17 cellular contexts compared by ENCODE assay signal in the genomic region with DNA sequence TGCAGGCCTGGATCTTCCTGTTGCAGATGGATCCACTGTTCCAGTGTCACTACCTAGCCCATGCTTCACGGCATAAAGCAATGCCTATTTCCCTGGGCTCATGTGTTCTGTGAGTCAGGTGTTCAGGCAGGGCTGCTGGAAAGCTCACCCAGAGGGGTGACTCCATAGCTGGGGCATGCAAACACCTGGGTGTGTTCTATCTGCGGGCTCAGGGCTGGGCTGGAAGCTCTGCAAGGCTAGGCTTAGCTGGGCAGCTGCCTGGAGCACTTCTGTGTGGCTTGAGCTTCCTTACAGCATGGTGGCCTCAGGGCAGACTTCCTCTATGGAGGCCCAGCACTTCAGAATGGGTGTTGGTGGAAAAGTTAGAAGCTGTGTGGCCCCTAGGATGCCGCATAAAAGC.
A peak's percentile ranks its signal among the peaks of the same experiment; 100 is the strongest.
DNase-seq lines count a peak whose midpoint lies in the region; ATAC-seq and TF ChIP-seq lines count a peak whose summit lies in the region.
"Had no signal": no experiment of that assay in that cellular context is flagged by ENCODE, and none has a peak within 500 bp of the region (broad histone marks: within the 10 kb centered on the region; RNA-seq: fewer than 3 reads in every experiment).

No MANE protein-coding gene starts in this region.

- no peak overlapping the region for H3K9ac ChIP-seq in neuronal stem cell (ENCODE audit: low read depth, low read length, poor library complexity)

- peak overlapping the region; percentile 38 for H2AK5ac ChIP-seq in neuronal stem cell (ENCODE audit: low read depth, low read length)

- BruUV-seq in OCI-LY7 (replicated peaks; lab: Mats Ljungman, UMichigan) = no TSS peak

- H3K4me3 ChIP-seq in OCI-LY7 (ENCODE audit: low read depth, low read length, poor library complexity, severe bottlenecking) = no peak overlapping the region
- no peak overlapping the region for H3K4me3 ChIP-seq in neuronal stem cell (ENCODE audit: low read length in 2 of 2)
- H3K4me3 ChIP-seq: cardiac muscle cell, ovary had no signal

- POLR2A ChIA-PET in OCI-LY7 (lab: Charles Lee) = interaction anchor here (0.6 to 2.4 kb wide), 3 partner anchors 20 to 1057 kb away, joined by 3 to 6 read pairs (median 3); no protein-coding TSS in a partner anchor

- H3K18ac ChIP-seq in neuronal stem cell (ENCODE audit: low read length) = no peak overlapping the region

- H3K4me1 ChIP-seq in OCI-LY7 (ENCODE audit: insufficient read depth, low read length, poor library complexity, severe bottlenecking) (peaks cover 74% of the 10 kb centered on the region), neuronal stem cell (ENCODE audit: control insufficient read depth in 2 of 2, insufficient read depth in 1 of 2, low read depth in 1 of 2, low read length in 2 of 2) (peaks cover 12 to 14% of the 10 kb centered on the region in 2 donors)

- no peak overlapping the region for H2BK120ac ChIP-seq in neuronal stem cell (ENCODE audit: low read depth, low read length)

- intact Hi-C loops in OCI-LY7 (cut with micrococcal nuclease; ENCODE audit: unreplicated experiment) = loop anchor here (5.0 to 10.0 kb wide), 3 partner anchors 142 to 1060 kb away; a partner anchor contains a TSS

- no peaks in the 10 kb centered on the region for H3K27me3 Mint-ChIP-seq in activated T-cell treated with anti-CD3 and anti-CD28 coated beads, Interleukin-2, amount 50 U/mL, for 4 hours (ENCODE audit: low read depth)
- H3K27me3 Mint-ChIP-seq in effector memory CD8-positive, alpha-beta T cell = peaks cover 0 to 7% of the 10 kb centered on the region in 2 donors

- H3K4me2 ChIP-seq in OCI-LY7 (ENCODE audit: low read length) (no peak overlapping the region), neuronal stem cell (ENCODE audit: insufficient read depth, low read length, poor library complexity, severe bottlenecking) (no peak overlapping the region)

- H4K20me1 ChIP-seq in OCI-LY7 (ENCODE audit: insufficient read depth, low read length) = no peaks in the 10 kb centered on the region

- H3K36me3 ChIP-seq in OCI-LY7 (ENCODE audit: insufficient read depth, low read length) (no peaks in the 10 kb centered on the region), neuronal stem cell (replicated peaks in 1 of 2; ENCODE audit: control insufficient read depth in 2 of 2, insufficient read depth in 2 of 2, low read length in 2 of 2) (no peaks in the 10 kb centered on the region)
- H3K36me3 ChIP-seq: cardiac muscle cell, ovary had no signal

- H4K91ac ChIP-seq in neuronal stem cell (ENCODE audit: low read depth, low read length, poor library complexity) = no peak overlapping the region

- ATAC-seq in activated T-cell treated with anti-CD3 and anti-CD28 coated beads, Interleukin-2, amount 50 U/mL, for 4 hours = no peak
- no peak for ATAC-seq in effector memory CD8-positive, alpha-beta T cell (replicated peaks)
- ATAC-seq in GM19397 (IDR thresholded peaks at IDR 0.05; ENCODE audit: unreplicated experiment) = no peak
- ATAC-seq: left colon had no signal

- H3K14ac ChIP-seq in neuronal stem cell (ENCODE audit: low read length) = no peak overlapping the region

- peak overlapping the region; percentile 26 for H3K4me3 Mint-ChIP-seq in activated T-cell treated with anti-CD3 and anti-CD28 coated beads, Interleukin-2, amount 50 U/mL, for 4 hours
- no peak overlapping the region for H3K4me3 Mint-ChIP-seq in effector memory CD8-positive, alpha-beta T cell

- H3K36me3 Mint-ChIP-seq in activated T-cell treated with anti-CD3 and anti-CD28 coated beads, Interleukin-2, amount 50 U/mL, for 4 hours (ENCODE audit: insufficient read depth) = no peaks in the 10 kb centered on the region
- peaks cover 3% of the 10 kb centered on the region for H3K36me3 Mint-ChIP-seq in effector memory CD8-positive, alpha-beta T cell (ENCODE audit: insufficient read depth)

- no peaks in the 10 kb centered on the region for H3K9me3 ChIP-seq in OCI-LY7 (ENCODE audit: low read length)
- peaks cover 0 to 2% of the 10 kb centered on the region in 2 donors for H3K9me3 ChIP-seq in neuronal stem cell (replicated peaks in 1 of 2; ENCODE audit: control insufficient read depth in 2 of 2, insufficient read depth in 1 of 2, low read depth in 1 of 2, low read length in 2 of 2)
- H3K9me3 ChIP-seq: ovary had no signal

- H2BK15ac ChIP-seq in neuronal stem cell (ENCODE audit: low read length) = no peak overlapping the region

- peaks cover 82% of the 10 kb centered on the region for H3K4me1 Mint-ChIP-seq in activated T-cell treated with anti-CD3 and anti-CD28 coated beads, Interleukin-2, amount 50 U/mL, for 4 hours (ENCODE audit: low read depth)
- H3K4me1 Mint-ChIP-seq in effector memory CD8-positive, alpha-beta T cell (ENCODE audit: low read depth in 2 of 2) = peaks cover 8 to 40% of the 10 kb centered on the region in 2 donors

- H3K23ac ChIP-seq in neuronal stem cell (ENCODE audit: low read depth, low read length, poor library complexity) = no peak overlapping the region

- no peak for TF ChIP-seq CTCF in OCI-LY7 (conservative IDR thresholded peaks at IDR 0.05; ENCODE audit: low read length)

- H3K27ac ChIP-seq in OCI-LY7 (ENCODE audit: low read depth, low read length, poor library complexity, severe bottlenecking) (peak overlapping the region; percentile 93), neuronal stem cell (replicated peaks; ENCODE audit: low read length) (no peak overlapping the region), substantia nigra (ENCODE audit: low read depth, low read length, poor library complexity, severe bottlenecking) (no peak overlapping the region)
- H3K27ac ChIP-seq: cardiac muscle cell, ovary had no signal

- no peaks in the 10 kb centered on the region for H3K9me2 ChIP-seq in OCI-LY7 (ENCODE audit: insufficient read depth, low read length)

- H3K79me1 ChIP-seq in neuronal stem cell (ENCODE audit: low read depth, low read length) = no peaks in the 10 kb centered on the region

- no peak overlapping the region for H3K4ac ChIP-seq in neuronal stem cell (ENCODE audit: low read length)

- no peak overlapping the region for H4K8ac ChIP-seq in neuronal stem cell (ENCODE audit: low read depth, low read length)

- H3K27ac Mint-ChIP-seq in effector memory CD8-positive, alpha-beta T cell = peak overlapping the region; percentile 62 to 92

- H2BK12ac ChIP-seq in neuronal stem cell (ENCODE audit: low read length) = peak overlapping the region; percentile 36

- H2BK5ac ChIP-seq in neuronal stem cell (ENCODE audit: low read length) = no peak overlapping the region

- no peaks in the 10 kb centered on the region for H3K79me2 ChIP-seq in OCI-LY7 (ENCODE audit: insufficient read depth, low read depth, low read length)

- DNase-seq in activated T-cell treated with anti-CD3 and anti-CD28 coated beads, Interleukin-2, amount 50 U/mL, for 4 hours = no peak
- DNase-seq in activated T-cell treated with anti-CD3 and anti-CD28 coated beads, Interleukin-2, amount 50 U/mL, for 48 hours = no peak
- DNase-seq in OCI-LY7 (ENCODE audit: low spot score) (peak; percentile 42), neuronal stem cell (ENCODE audit: low spot score) (no peak), substantia nigra (lab: John Stamatoyannopoulos, UW) (no peak), cerebellar nuclear complex (lab: John Stamatoyannopoulos, UW) (no peak)
- no peak for DNase-seq in effector memory CD8-positive, alpha-beta T cell
- DNase-seq: activated CD8-positive, alpha-beta memory T cell treated with anti-CD3 and anti-CD28 coated beads, Interleukin-2, amount 50 U/mL, for 4 hours; GF-D8; hippocampal formation; left colon; NCI-H2029; NCI-H524; OCI-M1; ovary had no signal

- H3K27me3 ChIP-seq in neuronal stem cell (ENCODE audit: control insufficient read depth in 3 of 3, insufficient read depth in 3 of 3, low read depth in 1 of 3, low read length in 3 of 3) = no peaks in the 10 kb centered on the region
- H3K27me3 ChIP-seq: cardiac muscle cell, ovary had no signal

- no CpG with 5 or more reads among the region's 3 CpGs for WGBS in neuronal stem cell (ENCODE audit: extremely low coverage in 2 of 2, insufficient read length in 2 of 2, insufficient replicate concordance in 1 of 2), 2 donors

- H3K9me3 Mint-ChIP-seq in activated T-cell treated with anti-CD3 and anti-CD28 coated beads, Interleukin-2, amount 50 U/mL, for 4 hours = no peaks in the 10 kb centered on the region
- no peaks in the 10 kb centered on the region for H3K9me3 Mint-ChIP-seq in effector memory CD8-positive, alpha-beta T cell

- CTCF ChIA-PET in OCI-LY7 (lab: Charles Lee; ENCODE audit: unreplicated experiment) = interaction anchor here (1.0 kb wide), 1 partner anchor 10 kb away, joined by 3 read pairs; no protein-coding TSS in a partner anchor

- H2AFZ ChIP-seq in OCI-LY7 (ENCODE audit: low read length) (peak overlapping the region; percentile 73; the same call in 1 of the 2 replicates), neuronal stem cell (ENCODE audit: low read length) (no peak overlapping the region)
